Comparison of ENCODE assay signal across 10 cellular contexts in the genomic region with DNA sequence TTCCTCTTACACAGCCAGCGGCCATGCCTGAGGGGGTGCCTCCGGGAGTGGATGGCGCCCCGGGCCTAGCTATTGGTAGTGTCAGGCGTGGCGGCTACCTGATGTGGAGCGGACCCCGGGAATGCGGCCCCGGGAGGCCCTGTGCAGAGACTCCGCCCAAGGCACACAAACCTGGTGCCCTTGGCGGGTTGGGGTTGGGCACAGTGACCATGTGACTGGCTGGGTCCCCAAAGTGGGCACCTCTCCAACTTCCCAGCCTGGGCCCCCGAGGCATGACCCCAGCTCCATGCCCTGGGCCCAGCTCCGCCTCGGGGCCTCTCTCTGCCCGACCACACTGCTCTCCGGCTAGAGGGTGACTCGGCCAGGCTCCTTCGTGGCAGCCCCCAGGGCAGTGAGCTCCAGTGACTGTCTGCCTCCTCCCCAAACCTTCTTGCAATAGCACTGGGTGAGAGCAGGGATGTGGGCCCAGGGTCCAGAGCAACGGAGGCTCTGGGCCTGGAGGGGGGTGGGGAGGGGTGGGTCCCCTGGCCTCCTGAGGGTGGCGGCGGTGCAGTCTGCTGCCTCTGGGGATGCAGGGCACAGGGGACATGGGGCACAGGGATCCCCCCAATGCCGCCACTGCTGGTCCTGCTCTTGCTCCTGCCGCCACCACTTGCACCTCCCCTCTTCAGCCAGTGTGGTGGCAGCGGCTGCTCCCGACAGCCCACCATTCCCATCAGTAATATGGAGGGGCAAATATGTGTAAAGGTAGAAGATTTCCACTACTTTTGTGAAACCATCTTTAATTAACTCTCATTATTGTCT.
"Had no signal": no experiment of that assay in that cellular context is flagged by ENCODE, and none has a peak within 500 bp of the region (broad histone marks: within the 10 kb centered on the region; RNA-seq: fewer than 3 reads in every experiment).

No MANE protein-coding gene starts in this region.

- DNase-seq: activated CD4-positive, alpha-beta T cell treated with anti-CD3 and anti-CD28 coated beads, Interleukin-2, amount 10 ng/mL, durations not matched to agents 7 days and 5 days; activated CD4-positive, CD25-positive, alpha-beta regulatory T cell; activated CD8-positive, alpha-beta memory T cell treated with anti-CD3 and anti-CD28 coated beads, Interleukin-2, amount 50 U/mL, for 48 hours; activated naive CD4-positive, alpha-beta T cell treated with anti-CD3 and anti-CD28 coated beads, Interleukin-2, amount 10 ng/mL, durations not matched to agents 7 days and 5 days; glutamatergic neuron; naive thymus-derived CD8-positive, alpha-beta T cell; nucleus accumbens had no signal

- H3K4me3 ChIP-seq: cardiac muscle cell, esophagus muscularis mucosa, smooth muscle cell had no signal

- H3K36me3 Mint-ChIP-seq: activated naive CD4-positive, alpha-beta T cell treated with anti-CD3 and anti-CD28 coated beads, Interleukin-2, amount 10 ng/mL, durations not matched to agents 7 days and 5 days; naive thymus-derived CD8-positive, alpha-beta T cell had no signal

- H3K4me1 ChIP-seq: esophagus muscularis mucosa had no signal

- H3K4me3 Mint-ChIP-seq: activated CD4-positive, alpha-beta T cell treated with anti-CD3 and anti-CD28 coated beads, Interleukin-2, amount 10 ng/mL, durations not matched to agents 7 days and 5 days; activated naive CD4-positive, alpha-beta T cell treated with anti-CD3 and anti-CD28 coated beads, Interleukin-2, amount 10 ng/mL, durations not matched to agents 7 days and 5 days; naive thymus-derived CD8-positive, alpha-beta T cell had no signal

- ATAC-seq: naive thymus-derived CD8-positive, alpha-beta T cell had no signal

- H3K9me3 ChIP-seq: esophagus muscularis mucosa had no signal

- H3K27me3 ChIP-seq: cardiac muscle cell, esophagus muscularis mucosa had no signal

- H3K27ac ChIP-seq: cardiac muscle cell, esophagus muscularis mucosa had no signal

- H3K4me1 Mint-ChIP-seq: activated CD4-positive, alpha-beta T cell treated with anti-CD3 and anti-CD28 coated beads, Interleukin-2, amount 10 ng/mL, durations not matched to agents 7 days and 5 days; activated naive CD4-positive, alpha-beta T cell treated with anti-CD3 and anti-CD28 coated beads, Interleukin-2, amount 10 ng/mL, durations not matched to agents 7 days and 5 days; naive thymus-derived CD8-positive, alpha-beta T cell had no signal

- H3K36me3 ChIP-seq: cardiac muscle cell, esophagus muscularis mucosa had no signal

- H3K27me3 Mint-ChIP-seq: activated CD4-positive, alpha-beta T cell treated with anti-CD3 and anti-CD28 coated beads, Interleukin-2, amount 10 ng/mL, durations not matched to agents 7 days and 5 days; activated naive CD4-positive, alpha-beta T cell treated with anti-CD3 and anti-CD28 coated beads, Interleukin-2, amount 10 ng/mL, durations not matched to agents 7 days and 5 days; naive thymus-derived CD8-positive, alpha-beta T cell had no signal

- H3K27ac Mint-ChIP-seq: activated CD4-positive, alpha-beta T cell treated with anti-CD3 and anti-CD28 coated beads, Interleukin-2, amount 10 ng/mL, durations not matched to agents 7 days and 5 days; activated naive CD4-positive, alpha-beta T cell treated with anti-CD3 and anti-CD28 coated beads, Interleukin-2, amount 10 ng/mL, durations not matched to agents 7 days and 5 days; naive thymus-derived CD8-positive, alpha-beta T cell had no signal
